In genomic region chr4:100977746-100978397, GRCh38 we compare ENCODE assay signal across 18 cellular contexts.
DNase-seq lines count a peak whose midpoint lies in the region; ATAC-seq and TF ChIP-seq lines count a peak whose summit lies in the region.
"Had no signal": no experiment of that assay in that cellular context is flagged by ENCODE, and none has a peak within 500 bp of the region (broad histone marks: within the 10 kb centered on the region; RNA-seq: fewer than 3 reads in every experiment).

No MANE protein-coding gene starts in this region.

- no peaks in the 10 kb centered on the region for H3K36me3 ChIP-seq in right lobe of liver
- H3K36me3 ChIP-seq: ovary, SJCRH30 had no signal

- CTCF ChIA-PET in MCF 10A (lab: Yijun Ruan, JAX): interaction anchor here (0.6 to 1.1 kb wide), 2 partner anchors 17 to 153 kb away, joined by 3 to 4 read pairs; no protein-coding TSS in a partner anchor

- peak overlapping the region in 2 of 3 donors; percentile 76 to 85 for H3K27ac ChIP-seq in right lobe of liver
- H3K27ac ChIP-seq: ovary, SJCRH30 had no signal

- H3K4me1 Mint-ChIP-seq in MCF 10A (ENCODE audit: insufficient read depth, unreplicated experiment): peaks cover 23% of the 10 kb centered on the region
- no peaks in the 10 kb centered on the region for H3K4me1 Mint-ChIP-seq in activated T-helper 2 cell treated with anti-CD3 and anti-CD28 coated beads, Interferon-gamma antibody, Interleukin-2, Interleukin-4, amounts not matched to agents 10 μg/mL and 5 μg/mL and 100 μg/mL, durations not matched to agents 14 hours and 24 hours and 36 hours (ENCODE audit: low read depth)

- peak; percentile 22 for DNase-seq in Ammon's horn (ENCODE audit: low spot score)
- DNase-seq in MV-4-11 (lab: John Stamatoyannopoulos, UW): peak; percentile 13
- DNase-seq in MCF 10A (ENCODE audit: unreplicated experiment): peak; percentile 77
- peak in 1 of 3 donors; percentile 61 for DNase-seq in right lobe of liver
- no peak for DNase-seq in NCI-H510A (lab: John Stamatoyannopoulos, UW)
- no peak for DNase-seq in activated T-helper 2 cell treated with anti-CD3 and anti-CD28 coated beads, Interferon-gamma antibody, Interleukin-2, Interleukin-4, amounts not matched to agents 10 μg/mL and 5 μg/mL and 100 μg/mL, durations not matched to agents 14 hours and 24 hours and 36 hours (ENCODE audit: low spot score)
- DNase-seq in NCI-H82 (lab: John Stamatoyannopoulos, UW): no peak
- DNase-seq: activated CD8-positive, alpha-beta memory T cell treated with anti-CD3 and anti-CD28 coated beads for 24 hours; DMS53; endodermal cell; HCEC 1CT; immature natural killer cell; NCI-H1930; ovary; SJCRH30 had no signal

- WGBS in right lobe of liver (ENCODE audit: insufficient coverage, low coverage, low lambda C conversion rate, missing lambda C conversion rate): 15% methylated on average over 3 of the region's 3 CpGs

- no peak overlapping the region for H3K4me3 Mint-ChIP-seq in MCF 10A (ENCODE audit: unreplicated experiment)
- no peak overlapping the region for H3K4me3 Mint-ChIP-seq in activated T-helper 2 cell treated with anti-CD3 and anti-CD28 coated beads, Interferon-gamma antibody, Interleukin-2, Interleukin-4, amounts not matched to agents 10 μg/mL and 5 μg/mL and 100 μg/mL, durations not matched to agents 14 hours and 24 hours and 36 hours (ENCODE audit: low read depth)
- H3K4me3 Mint-ChIP-seq: endodermal cell, immature natural killer cell, mesothelial cell of epicardium had no signal

- no peaks in the 10 kb centered on the region for H3K9me3 Mint-ChIP-seq in MCF 10A (ENCODE audit: unreplicated experiment)
- H3K9me3 Mint-ChIP-seq in activated T-helper 2 cell treated with anti-CD3 and anti-CD28 coated beads, Interferon-gamma antibody, Interleukin-2, Interleukin-4, amounts not matched to agents 10 μg/mL and 5 μg/mL and 100 μg/mL, durations not matched to agents 14 hours and 24 hours and 36 hours: no peaks in the 10 kb centered on the region
- H3K9me3 Mint-ChIP-seq: endodermal cell, immature natural killer cell, mesothelial cell of epicardium had no signal

- H3K36me3 Mint-ChIP-seq in MCF 10A (ENCODE audit: insufficient read depth, unreplicated experiment): peaks cover 9% of the 10 kb centered on the region
- H3K36me3 Mint-ChIP-seq in activated T-helper 2 cell treated with anti-CD3 and anti-CD28 coated beads, Interferon-gamma antibody, Interleukin-2, Interleukin-4, amounts not matched to agents 10 μg/mL and 5 μg/mL and 100 μg/mL, durations not matched to agents 14 hours and 24 hours and 36 hours (ENCODE audit: low read depth): no peaks in the 10 kb centered on the region
- H3K36me3 Mint-ChIP-seq: mesothelial cell of epicardium had no signal

- H3K27ac Mint-ChIP-seq in MCF 10A (ENCODE audit: low read depth, unreplicated experiment): no peak overlapping the region
- no peak overlapping the region for H3K27ac Mint-ChIP-seq in activated T-helper 2 cell treated with anti-CD3 and anti-CD28 coated beads, Interferon-gamma antibody, Interleukin-2, Interleukin-4, amounts not matched to agents 10 μg/mL and 5 μg/mL and 100 μg/mL, durations not matched to agents 14 hours and 24 hours and 36 hours
- H3K27ac Mint-ChIP-seq: endodermal cell, immature natural killer cell, mesothelial cell of epicardium had no signal

- TF ChIP-seq POLR2A in right lobe of liver (IDR thresholded peaks at IDR 0.05): no peak

- no peaks in the 10 kb centered on the region for H3K9me3 ChIP-seq in right lobe of liver
- H3K9me3 ChIP-seq: ovary, SJCRH30 had no signal

- TF ChIP-seq CTCF in MCF 10A (IDR thresholded peaks at IDR 0.05; ENCODE audit: unreplicated experiment) (no peak), right lobe of liver (IDR thresholded peaks at IDR 0.05) (no peak)

- peak; percentile 93 to 97 (median 94) for ATAC-seq in right lobe of liver
- no peak for ATAC-seq in HG03342 (IDR thresholded peaks at IDR 0.05; ENCODE audit: unreplicated experiment)
- ATAC-seq: K562 had no signal

- peaks cover 0 to 7% (median 3%) of the 10 kb centered on the region in 4 donors for H3K4me1 ChIP-seq in right lobe of liver
- H3K4me1 ChIP-seq: SJCRH30 had no signal

- POLR2A ChIA-PET in MCF 10A (lab: Yijun Ruan, JAX): interaction anchor here (0.6 to 2.0 kb wide), 7 partner anchors 31 to 172 kb away, joined by 3 to 12 read pairs (median 4); no protein-coding TSS in a partner anchor

- intact Hi-C loops in MCF 10A (cut with micrococcal nuclease) (no loop called here), right lobe of liver (cut with DNase I) (no loop called here)
- intact Hi-C loops in activated T-helper 2 cell treated with anti-CD3 and anti-CD28 coated beads, Interferon-gamma antibody, Interleukin-2, Interleukin-4, amounts not matched to agents 10 μg/mL and 5 μg/mL and 100 μg/mL, durations not matched to agents 14 hours and 24 hours and 36 hours (cut with micrococcal nuclease): no loop called here

- no peak overlapping the region for H3K4me3 ChIP-seq in right lobe of liver
- H3K4me3 ChIP-seq: K562, ovary, SJCRH30 had no signal

- no TSS peak for BruUV-seq in MCF 10A (replicated peaks; lab: Mats Ljungman, UMichigan)

- no peaks in the 10 kb centered on the region for H3K27me3 Mint-ChIP-seq in MCF 10A (ENCODE audit: insufficient read depth, unreplicated experiment)
- peaks cover 18% of the 10 kb centered on the region for H3K27me3 Mint-ChIP-seq in activated T-helper 2 cell treated with anti-CD3 and anti-CD28 coated beads, Interferon-gamma antibody, Interleukin-2, Interleukin-4, amounts not matched to agents 10 μg/mL and 5 μg/mL and 100 μg/mL, durations not matched to agents 14 hours and 24 hours and 36 hours (ENCODE audit: low read depth)

- H3K27me3 ChIP-seq in right lobe of liver: no peaks in the 10 kb centered on the region
- H3K27me3 ChIP-seq: ovary, SJCRH30 had no signal

Comparison
In these comparisons a context has a peak if more than half of its experiments do, and no peak if none do; other contexts are left out.
1. DNase-seq: peak in Ammon's horn (single experiment), MV-4-11 (single experiment) and MCF 10A (single experiment); none in NCI-H510A (single experiment), activated T-helper 2 cell treated with anti-CD3 and anti-CD28 coated beads, Interferon-gamma antibody, Interleukin-2, Interleukin-4, amounts not matched to agents 10 μg/mL and 5 μg/mL and 100 μg/mL, durations not matched to agents 14 hours and 24 hours and 36 hours (single experiment) and NCI-H82 (single experiment).